ENCODE assay signal across 8 cellular contexts in the genomic region with DNA sequence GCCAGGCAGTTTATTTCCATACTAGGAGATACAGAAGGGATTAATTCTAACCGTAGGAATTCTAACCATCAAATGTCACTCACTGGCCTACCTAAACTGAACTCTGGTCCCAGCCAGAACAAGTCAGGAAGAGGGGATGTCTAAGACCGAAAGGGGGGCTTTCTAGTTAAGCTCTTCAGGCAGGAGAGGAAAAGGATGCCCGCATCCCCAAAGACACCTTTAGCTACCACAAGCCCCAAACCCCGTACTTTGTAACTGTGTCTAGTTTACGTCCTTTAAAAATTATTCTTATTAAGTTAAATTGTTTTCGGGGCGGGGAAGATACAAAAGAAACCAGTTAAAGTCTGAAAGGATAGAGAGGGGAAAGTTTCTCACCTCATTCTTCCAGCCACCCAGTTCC. TPM values are rescaled to one million over a fixed set of nuclear protein-coding genes. Genes with fewer than 3 reads are reported as not detected.
DNase-seq lines count a peak whose midpoint lies in the region; ATAC-seq, FAIRE-seq and TF ChIP-seq lines count a peak whose summit lies in the region.

No MANE protein-coding gene starts in this region.

- TF ChIP-seq CTCF in keratinocyte (optimal IDR thresholded peaks at IDR 0.05 in 1 of 3, IDR thresholded peaks at IDR 0.05 in 1 of 3, conservative IDR thresholded peaks at IDR 0.05 in 1 of 3; ENCODE audit: extremely low read depth in 1 of 3, insufficient read depth in 2 of 3, low read length in 3 of 3), result no peak
- TF ChIP-seq CTCF in suprapubic skin (IDR thresholded peaks at IDR 0.05), result no peak

- H4K20me1 ChIP-seq in keratinocyte (ENCODE audit: control insufficient read depth, extremely low read depth, insufficient read depth, low read length), result no peaks in the 10 kb centered on the region

- TF ChIP-seq POLR2A in suprapubic skin (IDR thresholded peaks at IDR 0.05), result no peak

- H3K27ac Mint-ChIP-seq in T-helper 2 cell treated with Interferon-gamma antibody and Interleukin-4, amounts not matched to agents 5 μg/mL and 100 μg/mL, for 36 hours, result peak overlapping the region; percentile 94
- peak overlapping the region; percentile 96 for H3K27ac Mint-ChIP-seq in activated T-helper 17 cell treated with anti-CD3 and anti-CD28 coated beads, Interleukin-2, amount 50 U/mL, for 72 hours

- no peak for ATAC-seq in activated T-helper 17 cell treated with anti-CD3 and anti-CD28 coated beads, Interleukin-2, amount 50 U/mL, for 72 hours (replicated peaks)
- no peak for ATAC-seq in sciatic nerve
- ATAC-seq in HG03097 (IDR thresholded peaks at IDR 0.05; ENCODE audit: low FRiP score, unreplicated experiment), result no peak

- H3K27me3 Mint-ChIP-seq in T-helper 2 cell treated with Interferon-gamma antibody and Interleukin-4, amounts not matched to agents 5 μg/mL and 100 μg/mL, for 36 hours (ENCODE audit: low read depth), result no peaks in the 10 kb centered on the region
- H3K27me3 Mint-ChIP-seq in activated T-helper 17 cell treated with anti-CD3 and anti-CD28 coated beads, Interleukin-2, amount 50 U/mL, for 72 hours, result no peaks in the 10 kb centered on the region

- H3K4me1 ChIP-seq in keratinocyte (ENCODE audit: control insufficient read depth, extremely low read depth, insufficient read depth, low read length), result peaks cover 13% of the 10 kb centered on the region
- peaks cover 23% of the 10 kb centered on the region for H3K4me1 ChIP-seq in suprapubic skin

- peak overlapping the region; percentile 91 for H3K9ac ChIP-seq in keratinocyte (ENCODE audit: control insufficient read depth, extremely low read depth, insufficient read depth, low read length)

- H3K9me3 ChIP-seq in keratinocyte (ENCODE audit: control insufficient read depth, low read depth, low read length) (no peaks in the 10 kb centered on the region), suprapubic skin (no peaks in the 10 kb centered on the region)

- H3K27ac ChIP-seq in keratinocyte (ENCODE audit: control insufficient read depth, insufficient read depth, low read length) (peak overlapping the region; percentile 72), suprapubic skin (peak overlapping the region; percentile 99)

- peak overlapping the region; percentile 97 for H2AFZ ChIP-seq in keratinocyte (ENCODE audit: control insufficient read depth, low read length)

- peaks cover 3% of the 10 kb centered on the region for H3K79me2 ChIP-seq in keratinocyte (ENCODE audit: control insufficient read depth, insufficient read depth, low read length)

- no peaks in the 10 kb centered on the region for H3K36me3 ChIP-seq in keratinocyte (ENCODE audit: control insufficient read depth in 2 of 2, extremely low read depth in 1 of 2, insufficient read depth in 2 of 2, low read length in 2 of 2)
- H3K36me3 ChIP-seq in suprapubic skin, result no peaks in the 10 kb centered on the region

- H3K36me3 Mint-ChIP-seq in T-helper 2 cell treated with Interferon-gamma antibody and Interleukin-4, amounts not matched to agents 5 μg/mL and 100 μg/mL, for 36 hours (ENCODE audit: low read depth), result no peaks in the 10 kb centered on the region
- peaks cover 7% of the 10 kb centered on the region for H3K36me3 Mint-ChIP-seq in activated T-helper 17 cell treated with anti-CD3 and anti-CD28 coated beads, Interleukin-2, amount 50 U/mL, for 72 hours (ENCODE audit: low read depth)

- H3K4me3 Mint-ChIP-seq in T-helper 2 cell treated with Interferon-gamma antibody and Interleukin-4, amounts not matched to agents 5 μg/mL and 100 μg/mL, for 36 hours, result peak overlapping the region; percentile 97
- peak overlapping the region; percentile 95 for H3K4me3 Mint-ChIP-seq in activated T-helper 17 cell treated with anti-CD3 and anti-CD28 coated beads, Interleukin-2, amount 50 U/mL, for 72 hours

- no peaks in the 10 kb centered on the region for H3K9me3 Mint-ChIP-seq in T-helper 2 cell treated with Interferon-gamma antibody and Interleukin-4, amounts not matched to agents 5 μg/mL and 100 μg/mL, for 36 hours
- no peaks in the 10 kb centered on the region for H3K9me3 Mint-ChIP-seq in activated T-helper 17 cell treated with anti-CD3 and anti-CD28 coated beads, Interleukin-2, amount 50 U/mL, for 72 hours

- no peak for TF ChIP-seq EP300 in suprapubic skin (IDR thresholded peaks at IDR 0.05)

- no peak for DNase-seq in T-helper 2 cell treated with Interferon-gamma antibody and Interleukin-4, amounts not matched to agents 5 μg/mL and 100 μg/mL, for 36 hours (ENCODE audit: low spot score)
- DNase-seq in T-helper 2 cell, result no peak
- DNase-seq in keratinocyte (ENCODE audit: low read depth, low spot score), result no peak
- no peak for DNase-seq in suprapubic skin (ENCODE audit: low spot score in 2 of 2)
- DNase-seq in central memory CD4-positive, alpha-beta T cell, result no peak
- DNase-seq in sciatic nerve (ENCODE audit: low spot score), result no peak

- H3K4me1 Mint-ChIP-seq in T-helper 2 cell treated with Interferon-gamma antibody and Interleukin-4, amounts not matched to agents 5 μg/mL and 100 μg/mL, for 36 hours (ENCODE audit: low read depth), result peaks cover 33% of the 10 kb centered on the region
- H3K4me1 Mint-ChIP-seq in activated T-helper 17 cell treated with anti-CD3 and anti-CD28 coated beads, Interleukin-2, amount 50 U/mL, for 72 hours, result peaks cover 26% of the 10 kb centered on the region

- peak overlapping the region; percentile 48 to 94 (median 83) for H3K4me3 ChIP-seq in keratinocyte (ENCODE audit: control insufficient read depth in 2 of 3, extremely low read depth in 1 of 3, insufficient read depth in 2 of 3, low read depth in 1 of 3, low read length in 3 of 3)
- H3K4me3 ChIP-seq in suprapubic skin, result peak overlapping the region; percentile 98

- intact Hi-C loops in sciatic nerve (cut with DNase I), result no loop called here

- no peaks in the 10 kb centered on the region for H3K9me1 ChIP-seq in keratinocyte (ENCODE audit: control insufficient read depth, extremely low read depth, insufficient read depth, low read length)

- H3K27me3 ChIP-seq in keratinocyte (ENCODE audit: control insufficient read depth, extremely low read depth, insufficient read depth, low read length) (no peaks in the 10 kb centered on the region), suprapubic skin (no peaks in the 10 kb centered on the region)

- dilution Hi-C loops in keratinocyte (cut with MboI; ENCODE audit: extremely low pct_ligation_motif_present, low sequenced_read_pairs), result no loop called here

- peak overlapping the region; percentile 94 for H3K4me2 ChIP-seq in keratinocyte (ENCODE audit: control insufficient read depth, extremely low read depth, insufficient read depth, low read depth, low read length)

- no peak for FAIRE-seq in keratinocyte (lab: Jason Lieb, UNC)

- WGBS in suprapubic skin, result 41% methylated on average over 7 of the region's 7 CpGs

RNA-seq across cellular contexts. Expression of a gene that starts 1.2 kb away (rescaled TPM):
- total RNA-seq in activated T-helper 17 cell treated with anti-CD3 and anti-CD28 coated beads, Interleukin-2, amount 50 U/mL, for 72 hours, result 10 to 100 TPM; 44.3 to 53.2 TPM
- 7.2 to 11.5 TPM (median 7.6 TPM) in 3 replicates for polyA plus RNA-seq in keratinocyte
- polyA plus RNA-seq in keratinocyte (2011; ENCODE audit: low read depth), result 3.7 TPM
- polyA plus RNA-seq in keratinocyte (2011; cell fraction: cytosol; rRNA removed), result 5.8 and 7.7 TPM in 2 replicates
- polyA plus RNA-seq in keratinocyte (2011; cell fraction: nucleus; rRNA removed), result 22.6 and 32.4 TPM in 2 replicates
- polyA plus RNA-seq in keratinocyte (2012; ENCODE audit: low replicate concordance), result 6.7 and 7.8 TPM in 2 replicates
- 8.9 to 18.2 TPM (median 16.5 TPM) in 3 replicates for polyA minus RNA-seq in keratinocyte
- 10.7 TPM for polyA minus RNA-seq in keratinocyte (2011; cell fraction: cytosol; rRNA and poly(A)+ RNA removed)
- 9.7 and 10.9 TPM in 2 replicates for polyA minus RNA-seq in keratinocyte (2011; cell fraction: nucleus; rRNA and poly(A)+ RNA removed)
- 10 to 100 TPM; 19.6 to 52.5 (median 27.5) TPM for total RNA-seq in suprapubic skin
- total RNA-seq in sciatic nerve, result 45.8 TPM

RNA-seq across cellular contexts. Expression of a gene that starts 39.3 kb away (rescaled TPM):
- total RNA-seq in activated T-helper 17 cell treated with anti-CD3 and anti-CD28 coated beads, Interleukin-2, amount 50 U/mL, for 72 hours, result 100 to 1,000 TPM; 117 to 133 TPM
- polyA plus RNA-seq in keratinocyte, result 12.4 to 17.4 TPM (median 17.3 TPM) in 3 replicates
- 9.1 TPM for polyA plus RNA-seq in keratinocyte (2011; ENCODE audit: low read depth)
- polyA plus RNA-seq in keratinocyte (2011; cell fraction: cytosol; rRNA removed), result 6.4 and 10.8 TPM in 2 replicates
- 22.6 and 34.0 TPM in 2 replicates for polyA plus RNA-seq in keratinocyte (2011; cell fraction: nucleus; rRNA removed)
- polyA plus RNA-seq in keratinocyte (2012; ENCODE audit: low replicate concordance), result 12.0 and 15.8 TPM in 2 replicates
- polyA minus RNA-seq in keratinocyte, result 8.1 to 13.7 TPM (median 12.6 TPM) in 3 replicates
- polyA minus RNA-seq in keratinocyte (2011; cell fraction: cytosol; rRNA and poly(A)+ RNA removed), result 15.9 TPM
- polyA minus RNA-seq in keratinocyte (2011; cell fraction: nucleus; rRNA and poly(A)+ RNA removed), result 13.2 and 17.5 TPM in 2 replicates
- 10 to 100 TPM; 28.0 to 99.9 (median 35.5) TPM for total RNA-seq in suprapubic skin
- total RNA-seq in sciatic nerve, result 11.6 TPM

RNA-seq across cellular contexts. Expression of a gene that starts 44.6 kb away (rescaled TPM):
- under 1 TPM in 1 of 2 donors, not detected in 1; 0.05 TPM for total RNA-seq in activated T-helper 17 cell treated with anti-CD3 and anti-CD28 coated beads, Interleukin-2, amount 50 U/mL, for 72 hours
- 0.01 to 0.02 TPM in 2 of 3 replicates, not detected in the other for polyA plus RNA-seq in keratinocyte
- polyA plus RNA-seq in keratinocyte (2011; ENCODE audit: low read depth), result not detected
- 0.01 TPM in 1 of 2 replicates, not detected in the other for polyA plus RNA-seq in keratinocyte (2011; cell fraction: cytosol; rRNA removed)
- 0.03 TPM in 2 replicates for polyA plus RNA-seq in keratinocyte (2011; cell fraction: nucleus; rRNA removed)
- not detected in 2 replicates for polyA plus RNA-seq in keratinocyte (2012; ENCODE audit: low replicate concordance)
- polyA minus RNA-seq in keratinocyte, result not detected in 3 replicates
- polyA minus RNA-seq in keratinocyte (2011; cell fraction: cytosol; rRNA and poly(A)+ RNA removed), result not detected
- polyA minus RNA-seq in keratinocyte (2011; cell fraction: nucleus; rRNA and poly(A)+ RNA removed), result 0.08 and 0.11 TPM in 2 replicates
- total RNA-seq in suprapubic skin (1 to 10 TPM in 1 of 4 donors, under 1 TPM in 3; 0.23 to 1.1 (median 0.73) TPM), sciatic nerve (2.9 TPM)
